In the genomic region with DNA sequence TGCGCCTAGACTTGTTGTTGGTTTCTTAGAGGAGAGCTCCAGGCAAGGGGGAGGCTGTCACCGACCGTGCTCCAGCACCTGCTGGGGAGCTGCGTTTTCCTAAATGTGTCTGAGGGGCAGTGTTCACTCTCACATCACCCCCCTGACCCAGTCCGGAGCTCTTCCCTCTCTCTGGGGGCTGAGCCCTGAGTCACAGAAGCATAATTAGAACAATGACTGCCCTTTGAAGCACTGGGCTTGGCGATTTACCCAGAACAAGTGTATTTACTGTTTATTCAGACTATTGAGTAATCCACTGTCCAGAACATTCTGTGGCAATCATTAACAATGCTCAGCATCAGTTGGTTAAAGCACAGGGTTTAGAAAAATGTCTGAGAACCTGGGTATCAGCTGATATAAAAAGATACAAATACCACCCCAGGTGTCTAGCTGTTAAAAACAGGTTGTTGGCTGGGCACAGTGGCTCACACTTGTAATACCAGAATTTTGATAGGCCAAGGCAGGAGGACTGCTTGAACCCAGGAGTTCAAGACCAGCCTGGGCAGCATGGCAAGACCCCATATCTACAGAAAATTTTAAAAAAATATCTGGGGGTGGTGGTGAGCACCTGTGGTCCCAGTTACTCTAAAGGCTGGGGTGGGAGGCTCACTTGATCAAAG, we compare ENCODE assay signal across 13 cellular contexts. TPM values are rescaled to one million over a fixed set of nuclear protein-coding genes. Genes with fewer than 3 reads are reported as not detected.
DNase-seq lines count a peak whose midpoint lies in the region; ATAC-seq and TF ChIP-seq lines count a peak whose summit lies in the region.
"Had no signal": no experiment of that assay in that cellular context is flagged by ENCODE, and none has a peak within 500 bp of the region (broad histone marks: within the 10 kb centered on the region; RNA-seq: fewer than 3 reads in every experiment).

No MANE protein-coding gene starts in this region.

- no peak overlapping the region for H3K27ac Mint-ChIP-seq in activated CD4-positive, alpha-beta T cell treated with anti-CD3 and anti-CD28 coated beads for 36 hours
- H3K27ac Mint-ChIP-seq: dendritic cell treated with granulocyte-macrophage colony-stimulating factor and Interleukin-4, amounts not matched to agents 40 ng/mL and 50 ng/mL, for 4 days; natural killer cell had no signal

- peaks cover 11% of the 10 kb centered on the region for H3K4me1 Mint-ChIP-seq in activated CD4-positive, alpha-beta T cell treated with anti-CD3 and anti-CD28 coated beads for 36 hours

- no peaks in the 10 kb centered on the region for H3K27me3 Mint-ChIP-seq in activated CD4-positive, alpha-beta T cell treated with anti-CD3 and anti-CD28 coated beads for 36 hours

- no peaks in the 10 kb centered on the region for H3K9me3 Mint-ChIP-seq in activated CD4-positive, alpha-beta T cell treated with anti-CD3 and anti-CD28 coated beads for 36 hours (ENCODE audit: low read depth)
- H3K9me3 Mint-ChIP-seq: dendritic cell treated with granulocyte-macrophage colony-stimulating factor and Interleukin-4, amounts not matched to agents 40 ng/mL and 50 ng/mL, for 4 days; natural killer cell had no signal

- H3K4me3 Mint-ChIP-seq in activated CD4-positive, alpha-beta T cell treated with anti-CD3 and anti-CD28 coated beads for 36 hours = no peak overlapping the region
- H3K4me3 Mint-ChIP-seq: dendritic cell treated with granulocyte-macrophage colony-stimulating factor and Interleukin-4, amounts not matched to agents 40 ng/mL and 50 ng/mL, for 4 days; natural killer cell had no signal

- no peaks in the 10 kb centered on the region for H3K27me3 ChIP-seq in dorsolateral prefrontal cortex

- no peaks in the 10 kb centered on the region for H3K36me3 Mint-ChIP-seq in activated CD4-positive, alpha-beta T cell treated with anti-CD3 and anti-CD28 coated beads for 36 hours (ENCODE audit: low read depth)
- H3K36me3 Mint-ChIP-seq: natural killer cell had no signal

- H3K27ac ChIP-seq in dorsolateral prefrontal cortex = peak overlapping the region; percentile 90 to 100 (median 98)
- H3K27ac ChIP-seq in temporal lobe (ENCODE audit: low read depth, low read length) = peak overlapping the region; percentile 99

- H3K4me3 ChIP-seq in dorsolateral prefrontal cortex = peak overlapping the region in 1 of 59 donors; percentile 33

- TF ChIP-seq CTCF in dorsolateral prefrontal cortex (IDR thresholded peaks at IDR 0.05 in 54 of 56, conservative IDR thresholded peaks at IDR 0.05 in 2 of 56; ENCODE audit: low read depth in 1 of 56, partially characterized antibody in 56 of 56) = peak in 19 of 56 donors; percentile 7 to 53 (median 17)

- intact Hi-C loops in dorsolateral prefrontal cortex (cut with DNase I) = no loop called here
- intact Hi-C loops in activated CD4-positive, alpha-beta T cell treated with anti-CD3 and anti-CD28 coated beads for 36 hours (cut with DNase I, micrococcal nuclease) = no loop called here

- ATAC-seq in left lobe of liver (peak; percentile 88), GM18861 (IDR thresholded peaks at IDR 0.05; ENCODE audit: unreplicated experiment) (no peak)
- no peak for ATAC-seq in activated CD4-positive, alpha-beta T cell treated with anti-CD3 and anti-CD28 coated beads for 36 hours
- ATAC-seq: natural killer cell had no signal

- POLR2A ChIA-PET in activated CD4-positive, alpha-beta T cell treated with anti-CD3 and anti-CD28 coated beads for 36 hours (lab: Charles Lee) = no interaction called here

- DNase-seq in HT1080 (ENCODE audit: low read depth) (peak; percentile 36), dorsolateral prefrontal cortex (peak; percentile 16 to 90 (median 80)), left lobe of liver (ENCODE audit: low spot score) (peak; percentile 81), NOMO-1 (lab: John Stamatoyannopoulos, UW; ENCODE audit: unreplicated experiment in 2 of 2) (no peak), HK-2 (ENCODE audit: unreplicated experiment) (no peak)
- DNase-seq in activated CD4-positive, alpha-beta T cell treated with anti-CD3 and anti-CD28 coated beads for 36 hours = no peak
- DNase-seq: activated CD4-positive, alpha-beta T cell treated with anti-CD3 and anti-CD28 coated beads, Interleukin-2, amount 50 U/mL, for 4 hours; H7; KBM-7; natural killer cell had no signal

- CTCF ChIA-PET in activated CD4-positive, alpha-beta T cell treated with anti-CD3 and anti-CD28 coated beads for 36 hours (lab: Charles Lee) = interaction anchor here (0.6 to 1.0 kb wide), 2 partner anchors 12 to 430 kb away, joined by 3 read pairs; no protein-coding TSS in a partner anchor

RNA-seq across cellular contexts. Expression of a gene that starts 8.1 kb away (rescaled TPM):
- not detected in 2 replicates for total RNA-seq in HT1080 (2014; rRNA removed; shearing (Covaris generic))
- polyA plus RNA-seq in HT1080 (2015; cell fraction: cytosol; rRNA removed) = 0.07 TPM in 1 of 2 replicates, not detected in the other
- 0.83 and 0.85 TPM in 2 replicates for polyA plus RNA-seq in HT1080 (2015; cell fraction: nucleus; rRNA removed)
- total RNA-seq in dorsolateral prefrontal cortex = 100 to 1,000 TPM in 75 of 120 experiments, 10 to 100 TPM in 45; 46.0 to 216 (median 110) TPM
- 67.7 TPM for total RNA-seq in left lobe of liver
- 8.1 TPM for total RNA-seq in temporal lobe
- total RNA-seq in activated CD4-positive, alpha-beta T cell treated with anti-CD3 and anti-CD28 coated beads for 36 hours = 10 to 100 TPM; 13.5 to 15.7 TPM

RNA-seq across cellular contexts. Expression of a gene that starts 32.5 kb away (rescaled TPM):
- 62.7 and 93.7 TPM in 2 replicates for total RNA-seq in HT1080 (2014; rRNA removed; shearing (Covaris generic))
- polyA plus RNA-seq in HT1080 (2015; cell fraction: cytosol; rRNA removed) = 85.5 and 98.7 TPM in 2 replicates
- 37.6 and 48.0 TPM in 2 replicates for polyA plus RNA-seq in HT1080 (2015; cell fraction: nucleus; rRNA removed)
- total RNA-seq in dorsolateral prefrontal cortex (10 to 100 TPM; 16.0 to 71.3 (median 36.7) TPM), left lobe of liver (12.2 TPM), temporal lobe (35.7 TPM)
- 10 to 100 TPM; 84.6 to 90.2 TPM for total RNA-seq in activated CD4-positive, alpha-beta T cell treated with anti-CD3 and anti-CD28 coated beads for 36 hours

RNA-seq across cellular contexts. Expression of a gene that starts 35.4 kb away (rescaled TPM):
- total RNA-seq in HT1080 (2014; rRNA removed; shearing (Covaris generic)) = 0.53 and 1.2 TPM in 2 replicates
- 0.35 and 0.68 TPM in 2 replicates for polyA plus RNA-seq in HT1080 (2015; cell fraction: cytosol; rRNA removed)
- 8.9 and 10.4 TPM in 2 replicates for polyA plus RNA-seq in HT1080 (2015; cell fraction: nucleus; rRNA removed)
- 10 to 100 TPM in 6 of 120 experiments, 1 to 10 TPM in 114; 1.3 to 16.1 (median 5.8) TPM for total RNA-seq in dorsolateral prefrontal cortex
- 80.3 TPM for total RNA-seq in left lobe of liver
- 0.49 TPM for total RNA-seq in temporal lobe
- 1 to 10 TPM; 1.6 to 1.9 TPM for total RNA-seq in activated CD4-positive, alpha-beta T cell treated with anti-CD3 and anti-CD28 coated beads for 36 hours

Comparison
In these comparisons a context has a peak if more than half of its experiments do, and no peak if none do; other contexts are left out.
1. DNase-seq: peak in HT1080 (single experiment), dorsolateral prefrontal cortex (10 of 10) and left lobe of liver (single experiment); none in activated CD4-positive, alpha-beta T cell treated with anti-CD3 and anti-CD28 coated beads for 36 hours (single experiment), NOMO-1 (0 of 2) and HK-2 (single experiment).